25 cellular contexts compared by ENCODE assay signal in genomic region chr11:109862808-109863207, GRCh38.
DNase-seq lines count a peak whose midpoint lies in the region; ATAC-seq and TF ChIP-seq lines count a peak whose summit lies in the region.
"Had no signal": no experiment of that assay in that cellular context is flagged by ENCODE, and none has a peak within 500 bp of the region (broad histone marks: within the 10 kb centered on the region; RNA-seq: fewer than 3 reads in every experiment).

No MANE protein-coding gene starts in this region.

- H4K91ac ChIP-seq in trophoblast cell (ENCODE audit: low read depth, low read length): peak overlapping the region; percentile 57

- no peaks in the 10 kb centered on the region for H4K20me1 ChIP-seq in SK-N-SH (ENCODE audit: insufficient read depth)

- no peak overlapping the region for H3K23ac ChIP-seq in trophoblast cell (ENCODE audit: low read length)

- peak overlapping the region; percentile 95 for H2BK120ac ChIP-seq in trophoblast cell (ENCODE audit: insufficient read depth, low read length, poor library complexity)

- H3K27ac ChIP-seq in SK-N-SH (ENCODE audit: low read depth in 2 of 2, low read length in 1 of 2) (no peak overlapping the region), trophoblast cell (ENCODE audit: low read depth, low read length) (peak overlapping the region; percentile 33)
- H3K27ac ChIP-seq: 22Rv1, PC-9, SJCRH30 had no signal

- no peak overlapping the region for H3K4me3 ChIP-seq in SK-N-SH (ENCODE audit: low read depth in 2 of 2, low read length in 1 of 2)
- H3K4me3 ChIP-seq in fibroblast of the aortic adventitia (ENCODE audit: low read depth, low read length): no peak overlapping the region
- no peak overlapping the region for H3K4me3 ChIP-seq in trophoblast cell (ENCODE audit: low read depth, low read length)
- H3K4me3 ChIP-seq: K562, PC-9, SJCRH30 had no signal

- H3K9ac ChIP-seq in SK-N-SH: no peak overlapping the region
- no peak overlapping the region for H3K9ac ChIP-seq in trophoblast cell (ENCODE audit: low read length)

- no peaks in the 10 kb centered on the region for H3K9me3 ChIP-seq in SK-N-SH
- H3K9me3 ChIP-seq in trophoblast cell (ENCODE audit: insufficient read depth, low read depth, low read length): no peaks in the 10 kb centered on the region
- H3K9me3 ChIP-seq: BE2C, SJCRH30 had no signal

- H3K18ac ChIP-seq in trophoblast cell (ENCODE audit: low read length): no peak overlapping the region

- H3K27me3 ChIP-seq in SK-N-SH (ENCODE audit: insufficient read depth) (no peaks in the 10 kb centered on the region), trophoblast cell (ENCODE audit: insufficient read depth, low read length) (no peaks in the 10 kb centered on the region)
- H3K27me3 ChIP-seq: BE2C, SJCRH30 had no signal

- CTCF ChIA-PET in SK-N-SH (lab: Yijun Ruan, JAX): interaction anchor here (1.6 kb wide), 1 partner anchor 1165 kb away, joined by 6 read pairs; no protein-coding TSS in a partner anchor

- no peaks in the 10 kb centered on the region for H3K9me2 ChIP-seq in SK-N-SH

- H2AFZ ChIP-seq in SK-N-SH (ENCODE audit: low read depth): no peak overlapping the region
- H2AFZ ChIP-seq in trophoblast cell (ENCODE audit: insufficient read depth, low read length, poor library complexity): no peak overlapping the region
- H2AFZ ChIP-seq: PC-9 had no signal

- no peak for DNase-seq in SK-N-SH
- DNase-seq in fibroblast of the aortic adventitia (ENCODE audit: low read depth): peak; percentile 21
- no peak for DNase-seq in trophoblast cell
- no peak for DNase-seq in germinal center (ENCODE audit: low spot score)
- DNase-seq: BE2C; CD8-positive, alpha-beta memory T cell; DMS79 treated with DMSO at 0.1 percent for 48 hours; GF-D8; Kasumi-1; MV-4-11; NCI-H1105; NCI-H146; NCI-H1930; NCI-H446; NCI-H526; NCI-H82; NK-92 treated with Interleukin-12 subunit alpha and Interleukin-12 subunit beta, amount 100 ng/mL, for 24 hours; PC-9; SJCRH30 had no signal

- H3K14ac ChIP-seq in trophoblast cell (ENCODE audit: low read length): no peak overlapping the region

- no peak for TF ChIP-seq RAD21 in SK-N-SH (IDR thresholded peaks at IDR 0.05; ENCODE audit: low read length)

- WGBS in SK-N-SH (ENCODE audit: low lambda C conversion rate): 53% methylated on average over 3 of the region's 3 CpGs
- no CpG with 5 or more reads among the region's 3 CpGs for WGBS in trophoblast cell (ENCODE audit: extremely low coverage, insufficient coverage, insufficient read length)

- no peak overlapping the region for H4K12ac ChIP-seq in trophoblast cell (ENCODE audit: low read depth, low read length)

- POLR2A ChIA-PET in SK-N-SH (lab: Yijun Ruan, JAX): no interaction called here

- H2AK5ac ChIP-seq in trophoblast cell (ENCODE audit: low read length): no peak overlapping the region

- H3K79me1 ChIP-seq in trophoblast cell (ENCODE audit: low read length): peaks cover 29% of the 10 kb centered on the region

- H3K36me3 ChIP-seq in SK-N-SH (replicated peaks in 1 of 2; ENCODE audit: control insufficient read depth in 1 of 2, insufficient read depth in 2 of 2, low read length in 1 of 2): no peaks in the 10 kb centered on the region
- no peaks in the 10 kb centered on the region for H3K36me3 ChIP-seq in trophoblast cell (ENCODE audit: control insufficient read depth in 1 of 2, insufficient read depth in 2 of 2, low read length in 2 of 2)
- H3K36me3 ChIP-seq: BE2C, SJCRH30 had no signal

- H3K4me1 ChIP-seq in SK-N-SH (ENCODE audit: control insufficient read depth in 1 of 2, insufficient read depth in 2 of 2, low read depth in 1 of 2, low read length in 1 of 2) (peaks cover 0 to 11% of the 10 kb centered on the region in 2 experiments; a peak in 1 of 4 replicates), trophoblast cell (ENCODE audit: control insufficient read depth in 1 of 2, insufficient read depth in 2 of 2, low read length in 2 of 2) (peaks cover 5 to 15% of the 10 kb centered on the region in 2 experiments)
- H3K4me1 ChIP-seq: BE2C, SJCRH30 had no signal

- TF ChIP-seq EP300 in SK-N-SH (IDR thresholded peaks at IDR 0.05; ENCODE audit: borderline replicate concordance in 1 of 2, low read depth in 1 of 2, low read length in 1 of 2): no peak

- H3K79me2 ChIP-seq in SK-N-SH (ENCODE audit: insufficient read depth): no peaks in the 10 kb centered on the region
- peaks cover 1% of the 10 kb centered on the region for H3K79me2 ChIP-seq in trophoblast cell (ENCODE audit: control insufficient read depth, insufficient read depth, low read length, poor library complexity)

- H3K4me2 ChIP-seq in SK-N-SH: no peak overlapping the region
- no peak overlapping the region for H3K4me2 ChIP-seq in trophoblast cell (ENCODE audit: low read length)
- H3K4me2 ChIP-seq: PC-9 had no signal

- peak overlapping the region; percentile 65 for H4K8ac ChIP-seq in trophoblast cell (ENCODE audit: low read depth, low read length)

- H2BK5ac ChIP-seq in trophoblast cell (ENCODE audit: low read depth, low read length, poor library complexity): peak overlapping the region; percentile 67

- TF ChIP-seq CTCF in SK-N-SH (IDR thresholded peaks at IDR 0.05): no peak
- no peak for TF ChIP-seq CTCF in fibroblast of the aortic adventitia (IDR thresholded peaks at IDR 0.05; ENCODE audit: insufficient read depth, low read length)

- peak overlapping the region; percentile 88 for H2BK12ac ChIP-seq in trophoblast cell (ENCODE audit: low read length)

- no peak overlapping the region for H3K4ac ChIP-seq in trophoblast cell (ENCODE audit: low read depth, low read length)

- no peak for ATAC-seq in SK-N-SH treated with all-trans-retinoic acid at 6 μM for 48 hours
- ATAC-seq in GM18870 (IDR thresholded peaks at IDR 0.05; ENCODE audit: unreplicated experiment): no peak
- ATAC-seq in GM18907 (IDR thresholded peaks at IDR 0.05; ENCODE audit: unreplicated experiment): no peak
- ATAC-seq: K562, Right ventricle myocardium inferior had no signal

- H3F3A ChIP-seq in SK-N-SH (replicated peaks; ENCODE audit: insufficient read depth): no peaks in the 10 kb centered on the region

TF ChIP-seq in SK-N-SH treated with all-trans-retinoic acid at 6 μM for 48 hours, 23 proteins besides CTCF, POLR2A, EP300 and RAD21:
- no peak for TF ChIP-seq ZNF8 (CRISPR knock-in tag; IDR thresholded peaks at IDR 0.05)
- TF ChIP-seq ISL1 (CRISPR knock-in tag; IDR thresholded peaks at IDR 0.05): peak; percentile 50; the same call in 1 of the 2 replicates
- TF ChIP-seq OSR1 (CRISPR knock-in tag; IDR thresholded peaks at IDR 0.05): no peak

TF ChIP-seq in SK-N-SH, 30 proteins besides CTCF, POLR2A, EP300 and RAD21 (continues in another document):
- TF ChIP-seq MXI1 (IDR thresholded peaks at IDR 0.05; ENCODE audit: low read depth, low read length) (no peak), CHD2 (IDR thresholded peaks at IDR 0.05; ENCODE audit: low read length, partially characterized antibody) (no peak), RXRA (IDR thresholded peaks at IDR 0.05; ENCODE audit: borderline replicate concordance, low read depth) (no peak), ZBTB33 (IDR thresholded peaks at IDR 0.05; ENCODE audit: borderline replicate concordance, low read depth) (no peak), FOSL2 (IDR thresholded peaks at IDR 0.05; ENCODE audit: borderline replicate concordance, low read depth) (no peak), RFX5 (IDR thresholded peaks at IDR 0.05; ENCODE audit: low read length) (no peak), RCOR1 (IDR thresholded peaks at IDR 0.05; ENCODE audit: low read length) (no peak), MEF2A (IDR thresholded peaks at IDR 0.05; ENCODE audit: borderline replicate concordance, low read depth) (no peak), FOXM1 (IDR thresholded peaks at IDR 0.05; ENCODE audit: low read depth) (no peak), TEAD4 (IDR thresholded peaks at IDR 0.05; ENCODE audit: borderline replicate concordance, insufficient read depth) (no peak), PBX3 (IDR thresholded peaks at IDR 0.05) (no peak), IRF3 (IDR thresholded peaks at IDR 0.05; ENCODE audit: low read depth, low read length) (no peak), NFIC (IDR thresholded peaks at IDR 0.05; ENCODE audit: borderline replicate concordance) (no peak)
